In genomic region chr1:220123889-220124288, GRCh38 we compare ENCODE assay signal across 9 cellular contexts. TPM values are rescaled to one million over a fixed set of nuclear protein-coding genes. Genes with fewer than 3 reads are reported as not detected.
DNase-seq lines count a peak whose midpoint lies in the region; ATAC-seq, FAIRE-seq and TF ChIP-seq lines count a peak whose summit lies in the region.
"Had no signal": no experiment of that assay in that cellular context is flagged by ENCODE, and none has a peak within 500 bp of the region (broad histone marks: within the 10 kb centered on the region; RNA-seq: fewer than 3 reads in every experiment).

No MANE protein-coding gene starts in this region.

- no peak overlapping the region for H4K8ac ChIP-seq in H9 (replicated peaks; ENCODE audit: insufficient read length, low read depth, low read length)

- no peak overlapping the region for H3K14ac ChIP-seq in H9 (ENCODE audit: insufficient read depth, low read length)

- H3K79me1 ChIP-seq in H9 (ENCODE audit: insufficient read depth, low read depth, low read length, poor library complexity, severe bottlenecking) = no peaks in the 10 kb centered on the region

- H2BK120ac ChIP-seq in H9 (ENCODE audit: low read depth, low read length, poor library complexity, severe bottlenecking) = no peak overlapping the region

- H3K9ac ChIP-seq in H9 (ENCODE audit: extremely low read depth, insufficient read length, low read length) = no peak overlapping the region

- TF ChIP-seq EP300 in tibial nerve (IDR thresholded peaks at IDR 0.05) = no peak
- no peak for TF ChIP-seq EP300 in gastroesophageal sphincter (IDR thresholded peaks at IDR 0.05)

- no peak overlapping the region for H3K4me3 Mint-ChIP-seq in H9

- H3K4me2 ChIP-seq in H9 (ENCODE audit: insufficient read depth, insufficient read length, low read length) = no peak overlapping the region

- no peak overlapping the region for H2BK12ac ChIP-seq in H9 (ENCODE audit: insufficient read length, low read depth, low read length)

- no peak overlapping the region for H2AFZ ChIP-seq in H9 (ENCODE audit: low read length)

- H3K23ac ChIP-seq in H9 (ENCODE audit: insufficient read length, low read depth, low read length) = no peak overlapping the region

- ATAC-seq in SK-N-SH treated with all-trans-retinoic acid at 6 μM for 48 hours (peak; percentile 56; the same call in 2 of the 3 replicates), gastroesophageal sphincter (no peak)

- no peak overlapping the region for H3K27ac Mint-ChIP-seq in H9

- H3K27ac ChIP-seq in H9 (ENCODE audit: insufficient read length, low read depth, low read length) (no peak overlapping the region), tibial nerve (no peak overlapping the region), gastroesophageal sphincter (no peak overlapping the region)

- no peak overlapping the region for H2BK15ac ChIP-seq in H9 (ENCODE audit: low read depth, low read length)

- H3K27me3 Mint-ChIP-seq in H9 (ENCODE audit: low read depth) = no peaks in the 10 kb centered on the region

- FAIRE-seq in D721Med (lab: Jason Lieb, UNC) = peak; percentile 64

- no peak overlapping the region for H2AK5ac ChIP-seq in H9 (ENCODE audit: insufficient read length, low read length)

- no peak overlapping the region for H3T11ph ChIP-seq in H9 (ENCODE audit: low read length)

- H3K9me3 Mint-ChIP-seq in H9 = no peaks in the 10 kb centered on the region

- H4K91ac ChIP-seq in H9 (ENCODE audit: insufficient read length, low read depth, low read length) = no peak overlapping the region

- H3K36me3 Mint-ChIP-seq in H9 (ENCODE audit: insufficient read depth in 1 of 3, low read depth in 3 of 3) = peaks cover 2 to 18% (median 17%) of the 10 kb centered on the region in 3 experiments; a peak in 6 of 7 replicates

- H3K36me3 ChIP-seq in tibial nerve (peaks cover 0 to 38% (median 0%) of the 10 kb centered on the region in 3 donors), gastroesophageal sphincter (peaks cover 0 to 37% of the 10 kb centered on the region in 2 donors)

- no peaks in the 10 kb centered on the region for H3K9me3 ChIP-seq in H9 (ENCODE audit: control insufficient read depth, low read depth, low read length)
- no peaks in the 10 kb centered on the region for H3K9me3 ChIP-seq in tibial nerve
- H3K9me3 ChIP-seq in gastroesophageal sphincter = no peaks in the 10 kb centered on the region

- TF ChIP-seq CTCF in D721Med (IDR thresholded peaks at IDR 0.05; ENCODE audit: insufficient read depth, missing control alignments) = peak; percentile 41
- peak; percentile 56 for TF ChIP-seq CTCF in H9 (conservative IDR thresholded peaks at IDR 0.05)
- TF ChIP-seq CTCF in tibial nerve (IDR thresholded peaks at IDR 0.05) = no peak
- no peak for TF ChIP-seq CTCF in gastroesophageal sphincter (IDR thresholded peaks at IDR 0.05)

- no peak overlapping the region for H2BK5ac ChIP-seq in H9 (ENCODE audit: insufficient read length, low read length)

- TF ChIP-seq POLR2A in tibial nerve (IDR thresholded peaks at IDR 0.05) (no peak), gastroesophageal sphincter (IDR thresholded peaks at IDR 0.05) (no peak)

- no peak overlapping the region for H3K18ac ChIP-seq in H9 (ENCODE audit: insufficient read length, low read depth, low read length)

- peaks cover 0 to 4% of the 10 kb centered on the region in 2 experiments; a peak in 1 of 4 replicates for H3K4me1 Mint-ChIP-seq in H9

- no peak overlapping the region for H2BK20ac ChIP-seq in H9 (ENCODE audit: low read depth, low read length, poor library complexity, severe bottlenecking)

- no peak overlapping the region for H3K56ac ChIP-seq in H9 (ENCODE audit: insufficient read length, low read depth, low read length)

- DNase-seq in D721Med (ENCODE audit: insufficient read length, low spot score) = no peak
- DNase-seq in H9 = no peak
- DNase-seq in iPS-NIHi7 (ENCODE audit: extremely low spot score) = peak; percentile 16
- DNase-seq in dedifferentiated amniotic fluid mesenchymal stem cell (ENCODE audit: extremely low spot score) = no peak
- no peak for DNase-seq in tibial nerve (ENCODE audit: low spot score in 2 of 2)
- DNase-seq in hypothalamus (lab: John Stamatoyannopoulos, UW) = no peak
- DNase-seq: NCI-H1092 had no signal

- H3K23me2 ChIP-seq in H9 (ENCODE audit: insufficient read length, low read depth, low read length, poor library complexity, severe bottlenecking) = no peaks in the 10 kb centered on the region

- H3K27me3 ChIP-seq in H9 (ENCODE audit: insufficient read depth, low read length) (no peaks in the 10 kb centered on the region), tibial nerve (no peaks in the 10 kb centered on the region), gastroesophageal sphincter (no peaks in the 10 kb centered on the region)

- H3K4me3 ChIP-seq in tibial nerve (no peak overlapping the region), gastroesophageal sphincter (no peak overlapping the region)

- H3K4ac ChIP-seq in H9 (ENCODE audit: low read depth, low read length) = no peak overlapping the region

- no peak overlapping the region for H4K5ac ChIP-seq in H9 (ENCODE audit: insufficient read length, low read depth, low read length)

- H3K79me2 ChIP-seq in H9 (ENCODE audit: insufficient read depth, low read length) = no peaks in the 10 kb centered on the region

- H3K4me1 ChIP-seq in H9 (ENCODE audit: insufficient read depth, low read length) = no peaks in the 10 kb centered on the region
- H3K4me1 ChIP-seq in tibial nerve = peaks cover 0 to 3% (median 0%) of the 10 kb centered on the region in 4 donors
- H3K4me1 ChIP-seq in gastroesophageal sphincter = peaks cover 0 to 2% (median 2%) of the 10 kb centered on the region in 3 donors

- no peaks in the 10 kb centered on the region for H4K20me1 ChIP-seq in H9 (ENCODE audit: control insufficient read depth, insufficient read depth, insufficient read length)

TF ChIP-seq in SK-N-SH treated with all-trans-retinoic acid at 6 μM for 48 hours, 23 proteins besides CTCF, POLR2A, EP300 and RAD21:
- TF ChIP-seq CREB5 (CRISPR knock-in tag; IDR thresholded peaks at IDR 0.05; ENCODE audit: low read depth) = no peak
- no peak for TF ChIP-seq ZNF565 (CRISPR knock-in tag; conservative IDR thresholded peaks at IDR 0.05; ENCODE audit: low read depth)
- TF ChIP-seq PPARA (CRISPR knock-in tag; IDR thresholded peaks at IDR 0.05; ENCODE audit: borderline replicate concordance) = no peak
- no peak for TF ChIP-seq TSHZ2 (CRISPR knock-in tag; IDR thresholded peaks at IDR 0.05)
- no peak for TF ChIP-seq ZC3H10 (CRISPR knock-in tag; IDR thresholded peaks at IDR 0.05)
- no peak for TF ChIP-seq ZNF70 (CRISPR knock-in tag; IDR thresholded peaks at IDR 0.05)
- no peak for TF ChIP-seq OSR1 (CRISPR knock-in tag; IDR thresholded peaks at IDR 0.05)
- no peak for TF ChIP-seq TOX (CRISPR knock-in tag; IDR thresholded peaks at IDR 0.05; ENCODE audit: borderline replicate concordance)
- TF ChIP-seq PATZ1 (CRISPR knock-in tag; IDR thresholded peaks at IDR 0.05; ENCODE audit: borderline replicate concordance) = no peak

RNA-seq across cellular contexts. Expression of gene IARS2, which starts 30.0 kb away (rescaled TPM):
- total RNA-seq in H9 (2021) (72.9 and 73.5 TPM in 2 replicates), tibial nerve (10 to 100 TPM; 43.3 to 59.0 (median 52.0) TPM), gastroesophageal sphincter (10 to 100 TPM; 48.9 to 89.7 (median 72.6) TPM)

RNA-seq across cellular contexts. Expression of gene BPNT1, which starts 34.3 kb away (rescaled TPM):
- total RNA-seq in H9 (2021) = 13.6 TPM in 2 replicates
- total RNA-seq in tibial nerve = 10 to 100 TPM; 16.1 to 25.9 (median 19.2) TPM
- total RNA-seq in gastroesophageal sphincter = 10 to 100 TPM in 3 of 4 donors, 1 to 10 TPM in 1; 8.8 to 30.2 (median 12.8) TPM

Comparison
In these comparisons a context has a peak if more than half of its experiments do, and no peak if none do; other contexts are left out.
1. CTCF ChIP-seq: peak in D721Med (single experiment) and H9 (single experiment); none in tibial nerve (0 of 5) and gastroesophageal sphincter (0 of 4).